9 cellular contexts compared by ENCODE assay signal in genomic region chr3:197001106-197001971, GRCh38. TPM values are rescaled to one million over a fixed set of nuclear protein-coding genes. Genes with fewer than 3 reads are reported as not detected.
DNase-seq lines count a peak whose midpoint lies in the region; ATAC-seq, FAIRE-seq and TF ChIP-seq lines count a peak whose summit lies in the region.
"Had no signal": no experiment of that assay in that cellular context is flagged by ENCODE, and none has a peak within 500 bp of the region (broad histone marks: within the 10 kb centered on the region; RNA-seq: fewer than 3 reads in every experiment).

No MANE protein-coding gene starts in this region.

- POLR2A ChIA-PET in CD4-positive, alpha-beta memory T cell (lab: Charles Lee; ENCODE audit: partially characterized antibody) = interaction anchor here (1.2 kb wide), 1 partner anchor 28 kb away, joined by 3 read pairs; the partner anchor contains the start of gene MELTF

- H3K4me3 Mint-ChIP-seq in CD4-positive, alpha-beta memory T cell = peak overlapping the region; percentile 72 to 91 (median 86)
- H3K4me3 Mint-ChIP-seq in HFFc6 = peak overlapping the region; percentile 72
- peak overlapping the region; percentile 91 for H3K4me3 Mint-ChIP-seq in neural crest cell

- H3K9me3 Mint-ChIP-seq in CD4-positive, alpha-beta memory T cell = peaks cover 0 to 3% (median 0%) of the 10 kb centered on the region in 8 donors
- H3K9me3 Mint-ChIP-seq in HFFc6 (no peaks in the 10 kb centered on the region), neural crest cell (no peaks in the 10 kb centered on the region)

- no peaks in the 10 kb centered on the region for H3K9me3 ChIP-seq in CD4-positive, alpha-beta memory T cell (ENCODE audit: control insufficient read depth in 1 of 2, low read length in 2 of 2)
- no peaks in the 10 kb centered on the region for H3K9me3 ChIP-seq in colonic mucosa

- H3K27me3 ChIP-seq in CD4-positive, alpha-beta memory T cell (ENCODE audit: insufficient read depth, low read length) = no peaks in the 10 kb centered on the region
- no peaks in the 10 kb centered on the region for H3K27me3 ChIP-seq in bronchial epithelial cell (ENCODE audit: control insufficient read depth, insufficient read depth, low read length)
- H3K27me3 ChIP-seq in colonic mucosa = no peaks in the 10 kb centered on the region

- H3K27ac ChIP-seq in CD4-positive, alpha-beta memory T cell (ENCODE audit: low read depth, low read length) = no peak overlapping the region
- no peak overlapping the region for H3K27ac ChIP-seq in colonic mucosa

- no peak for DNase-seq in CD4-positive, alpha-beta memory T cell
- DNase-seq in HFFc6 (no peak), bronchial epithelial cell (ENCODE audit: low read depth) (no peak), neural crest cell (ENCODE audit: low read depth, low spot score) (no peak), midbrain (lab: John Stamatoyannopoulos, UW) (no peak), colonic mucosa (no peak)
- DNase-seq: NCI-H748 treated with DMSO at 0.1 percent for 48 hours had no signal

- no peak overlapping the region for H3K4me3 ChIP-seq in CD4-positive, alpha-beta memory T cell (ENCODE audit: low read length in 2 of 2)
- peak overlapping the region; percentile 47 for H3K4me3 ChIP-seq in bronchial epithelial cell (ENCODE audit: low read depth, low read length)
- no peak overlapping the region for H3K4me3 ChIP-seq in colonic mucosa

- no peak overlapping the region for H3K9ac ChIP-seq in colonic mucosa (ENCODE audit: low read depth in 2 of 2, low read length in 2 of 2)

- H3K4me1 ChIP-seq in CD4-positive, alpha-beta memory T cell (ENCODE audit: insufficient read depth, low read length) = peaks cover 9% of the 10 kb centered on the region
- no peaks in the 10 kb centered on the region for H3K4me1 ChIP-seq in colonic mucosa

- H3K36me3 ChIP-seq in CD4-positive, alpha-beta memory T cell (ENCODE audit: insufficient read depth, low read length) = no peaks in the 10 kb centered on the region
- H3K36me3 ChIP-seq in bronchial epithelial cell (ENCODE audit: control insufficient read depth, insufficient read depth, low read length) = no peaks in the 10 kb centered on the region
- no peaks in the 10 kb centered on the region for H3K36me3 ChIP-seq in colonic mucosa

- peak overlapping the region; percentile 73 to 92 (median 85) for H3K27ac Mint-ChIP-seq in CD4-positive, alpha-beta memory T cell
- H3K27ac Mint-ChIP-seq in HFFc6 (peak overlapping the region; percentile 75), neural crest cell (ENCODE audit: unreplicated experiment) (no peak overlapping the region)

- no peak for ATAC-seq in HG02588 (IDR thresholded peaks at IDR 0.05; ENCODE audit: unreplicated experiment)
- ATAC-seq in HG03354 (IDR thresholded peaks at IDR 0.05; ENCODE audit: poor library complexity, severe bottlenecking, unreplicated experiment) = no peak

- FAIRE-seq in bronchial epithelial cell (lab: Jason Lieb, UNC) = no peak

- H3K4me1 Mint-ChIP-seq in CD4-positive, alpha-beta memory T cell = peaks cover 5 to 17% (median 8%) of the 10 kb centered on the region in 4 donors
- H3K4me1 Mint-ChIP-seq in HFFc6 (ENCODE audit: low read depth) (peaks cover 6% of the 10 kb centered on the region), neural crest cell (peaks cover 13% of the 10 kb centered on the region)

- intact Hi-C loops in CD4-positive, alpha-beta memory T cell (cut with micrococcal nuclease) = no loop called here
- intact Hi-C loops in colonic mucosa (cut with DNase I) = loop anchor here (10.0 kb wide), 1 partner anchor 513 kb away; no protein-coding TSS in a partner anchor

- no peaks in the 10 kb centered on the region for H3K36me3 Mint-ChIP-seq in CD4-positive, alpha-beta memory T cell
- no peaks in the 10 kb centered on the region for H3K36me3 Mint-ChIP-seq in HFFc6 (ENCODE audit: low read depth)
- no peaks in the 10 kb centered on the region for H3K36me3 Mint-ChIP-seq in neural crest cell (ENCODE audit: low read depth)

- no peaks in the 10 kb centered on the region for H3K27me3 Mint-ChIP-seq in CD4-positive, alpha-beta memory T cell
- peaks cover 2% of the 10 kb centered on the region for H3K27me3 Mint-ChIP-seq in HFFc6 (ENCODE audit: insufficient read depth)
- no peaks in the 10 kb centered on the region for H3K27me3 Mint-ChIP-seq in neural crest cell (ENCODE audit: low read depth)

- CTCF ChIA-PET in CD4-positive, alpha-beta memory T cell (lab: Charles Lee; ENCODE audit: partially characterized antibody) = interaction anchor here (1.1 to 1.2 kb wide), 2 partner anchors 28 to 75 kb away, joined by 3 to 4 read pairs; partner anchors contain the start of gene MELTF

- TF ChIP-seq CTCF in HFFc6 (IDR thresholded peaks at IDR 0.05) (no peak), bronchial epithelial cell (IDR thresholded peaks at IDR 0.05; ENCODE audit: insufficient read depth, low read length, severe bottlenecking) (no peak), neural crest cell (conservative IDR thresholded peaks at IDR 0.05) (no peak), colonic mucosa (IDR thresholded peaks at IDR 0.05) (no peak)

RNA-seq across cellular contexts. Expression of gene MELTF, which starts 28.3 kb away (rescaled TPM):
- 1 to 10 TPM; 1.2 to 1.4 TPM for total RNA-seq in CD4-positive, alpha-beta memory T cell
- polyA plus RNA-seq in CD4-positive, alpha-beta memory T cell = under 1 TPM in 1 of 2 donors, not detected in 1; 0.92 TPM
- total RNA-seq in HFFc6 (2021; fragmentation: NEBNext Ultra II Directional; extraction: Animal tissue kit (Norgen Biotek cat#: 25700)) = 1 to 10 TPM; 1.1 to 3.8 (median 2.5) TPM
- total RNA-seq in bronchial epithelial cell = 2.1 and 4.6 TPM in 2 replicates
- 3.9 and 4.1 TPM in 2 replicates for total RNA-seq in neural crest cell
- total RNA-seq in colonic mucosa = 10 to 100 TPM; 15.7 to 31.2 TPM

RNA-seq across cellular contexts. Expression of gene PIGZ, which starts 32.7 kb away (rescaled TPM):
- total RNA-seq in CD4-positive, alpha-beta memory T cell = 1 to 10 TPM in 1 of 2 experiments, under 1 TPM in 1; 0.33 to 1.2 TPM
- under 1 TPM; 0.42 to 0.70 TPM for polyA plus RNA-seq in CD4-positive, alpha-beta memory T cell
- 1 to 10 TPM; 2.9 to 4.3 (median 3.7) TPM for total RNA-seq in HFFc6 (2021; fragmentation: NEBNext Ultra II Directional; extraction: Animal tissue kit (Norgen Biotek cat#: 25700))
- 1.6 and 1.7 TPM in 2 replicates for total RNA-seq in bronchial epithelial cell
- 1.9 TPM in 2 replicates for total RNA-seq in neural crest cell
- total RNA-seq in colonic mucosa = 100 to 1,000 TPM in 1 of 2 donors, 10 to 100 TPM in 1; 63.7 to 126 TPM

RNA-seq across cellular contexts. Expression of gene NCBP2, which starts 59.0 kb away (rescaled TPM):
- total RNA-seq in CD4-positive, alpha-beta memory T cell = 10 to 100 TPM; 71.4 to 73.7 TPM
- polyA plus RNA-seq in CD4-positive, alpha-beta memory T cell = 10 to 100 TPM; 65.1 to 82.2 TPM
- total RNA-seq in HFFc6 (2021; fragmentation: NEBNext Ultra II Directional; extraction: Animal tissue kit (Norgen Biotek cat#: 25700)) = 10 to 100 TPM; 73.6 to 82.2 (median 76.3) TPM
- 78.7 and 94.0 TPM in 2 replicates for total RNA-seq in bronchial epithelial cell
- 117 and 122 TPM in 2 replicates for total RNA-seq in neural crest cell
- total RNA-seq in colonic mucosa = 10 to 100 TPM; 61.8 to 92.8 TPM

Comparison
In these comparisons a context has a peak if more than half of its experiments do, and no peak if none do; other contexts are left out.
1. RNA of gene PIGZ, which starts 32.7 kb away (total RNA-seq): 63.7 to 126 TPM in colonic mucosa; 2.9 to 4.3 TPM in HFFc6, 1.9 TPM in neural crest cell, 1.6 to 1.7 TPM in bronchial epithelial cell and 0.33 to 1.2 TPM in CD4-positive, alpha-beta memory T cell; every median in the first group is over 10 times any median in the second.
2. Peak in every context shown above with its lines, with median percentiles within 50 percentile points of each other: H3K4me3 Mint-ChIP-seq.